Comparison of ENCODE assay signal across 2 cellular contexts in genomic region chr12:112577473-112578334, GRCh38.
TF ChIP-seq lines count a peak whose summit lies in the region.

No MANE protein-coding gene starts in this region.

TF ChIP-seq in GM23338, 12 proteins besides CTCF, POLR2A, EP300 and RAD21 (continued from another document):
- no peak for TF ChIP-seq ETS1 (IDR thresholded peaks at IDR 0.05)
- no peak for TF ChIP-seq REST (IDR thresholded peaks at IDR 0.05; ENCODE audit: unreplicated experiment)
- no peak for TF ChIP-seq ZNF331 (CRISPR knock-in tag; IDR thresholded peaks at IDR 0.05; ENCODE audit: low read depth)
- TF ChIP-seq CREB1 (CRISPR knock-in tag; IDR thresholded peaks at IDR 0.05; ENCODE audit: low read depth): peak; percentile 61; the same call in 1 of the 2 replicates
- no peak for TF ChIP-seq STAT1 (IDR thresholded peaks at IDR 0.05; ENCODE audit: unreplicated experiment)
- peak; percentile 37; the same call in 1 of the 2 replicates for TF ChIP-seq POLR2AphosphoS5 (IDR thresholded peaks at IDR 0.05; ENCODE audit: low read depth)
- TF ChIP-seq, protein P1, sequence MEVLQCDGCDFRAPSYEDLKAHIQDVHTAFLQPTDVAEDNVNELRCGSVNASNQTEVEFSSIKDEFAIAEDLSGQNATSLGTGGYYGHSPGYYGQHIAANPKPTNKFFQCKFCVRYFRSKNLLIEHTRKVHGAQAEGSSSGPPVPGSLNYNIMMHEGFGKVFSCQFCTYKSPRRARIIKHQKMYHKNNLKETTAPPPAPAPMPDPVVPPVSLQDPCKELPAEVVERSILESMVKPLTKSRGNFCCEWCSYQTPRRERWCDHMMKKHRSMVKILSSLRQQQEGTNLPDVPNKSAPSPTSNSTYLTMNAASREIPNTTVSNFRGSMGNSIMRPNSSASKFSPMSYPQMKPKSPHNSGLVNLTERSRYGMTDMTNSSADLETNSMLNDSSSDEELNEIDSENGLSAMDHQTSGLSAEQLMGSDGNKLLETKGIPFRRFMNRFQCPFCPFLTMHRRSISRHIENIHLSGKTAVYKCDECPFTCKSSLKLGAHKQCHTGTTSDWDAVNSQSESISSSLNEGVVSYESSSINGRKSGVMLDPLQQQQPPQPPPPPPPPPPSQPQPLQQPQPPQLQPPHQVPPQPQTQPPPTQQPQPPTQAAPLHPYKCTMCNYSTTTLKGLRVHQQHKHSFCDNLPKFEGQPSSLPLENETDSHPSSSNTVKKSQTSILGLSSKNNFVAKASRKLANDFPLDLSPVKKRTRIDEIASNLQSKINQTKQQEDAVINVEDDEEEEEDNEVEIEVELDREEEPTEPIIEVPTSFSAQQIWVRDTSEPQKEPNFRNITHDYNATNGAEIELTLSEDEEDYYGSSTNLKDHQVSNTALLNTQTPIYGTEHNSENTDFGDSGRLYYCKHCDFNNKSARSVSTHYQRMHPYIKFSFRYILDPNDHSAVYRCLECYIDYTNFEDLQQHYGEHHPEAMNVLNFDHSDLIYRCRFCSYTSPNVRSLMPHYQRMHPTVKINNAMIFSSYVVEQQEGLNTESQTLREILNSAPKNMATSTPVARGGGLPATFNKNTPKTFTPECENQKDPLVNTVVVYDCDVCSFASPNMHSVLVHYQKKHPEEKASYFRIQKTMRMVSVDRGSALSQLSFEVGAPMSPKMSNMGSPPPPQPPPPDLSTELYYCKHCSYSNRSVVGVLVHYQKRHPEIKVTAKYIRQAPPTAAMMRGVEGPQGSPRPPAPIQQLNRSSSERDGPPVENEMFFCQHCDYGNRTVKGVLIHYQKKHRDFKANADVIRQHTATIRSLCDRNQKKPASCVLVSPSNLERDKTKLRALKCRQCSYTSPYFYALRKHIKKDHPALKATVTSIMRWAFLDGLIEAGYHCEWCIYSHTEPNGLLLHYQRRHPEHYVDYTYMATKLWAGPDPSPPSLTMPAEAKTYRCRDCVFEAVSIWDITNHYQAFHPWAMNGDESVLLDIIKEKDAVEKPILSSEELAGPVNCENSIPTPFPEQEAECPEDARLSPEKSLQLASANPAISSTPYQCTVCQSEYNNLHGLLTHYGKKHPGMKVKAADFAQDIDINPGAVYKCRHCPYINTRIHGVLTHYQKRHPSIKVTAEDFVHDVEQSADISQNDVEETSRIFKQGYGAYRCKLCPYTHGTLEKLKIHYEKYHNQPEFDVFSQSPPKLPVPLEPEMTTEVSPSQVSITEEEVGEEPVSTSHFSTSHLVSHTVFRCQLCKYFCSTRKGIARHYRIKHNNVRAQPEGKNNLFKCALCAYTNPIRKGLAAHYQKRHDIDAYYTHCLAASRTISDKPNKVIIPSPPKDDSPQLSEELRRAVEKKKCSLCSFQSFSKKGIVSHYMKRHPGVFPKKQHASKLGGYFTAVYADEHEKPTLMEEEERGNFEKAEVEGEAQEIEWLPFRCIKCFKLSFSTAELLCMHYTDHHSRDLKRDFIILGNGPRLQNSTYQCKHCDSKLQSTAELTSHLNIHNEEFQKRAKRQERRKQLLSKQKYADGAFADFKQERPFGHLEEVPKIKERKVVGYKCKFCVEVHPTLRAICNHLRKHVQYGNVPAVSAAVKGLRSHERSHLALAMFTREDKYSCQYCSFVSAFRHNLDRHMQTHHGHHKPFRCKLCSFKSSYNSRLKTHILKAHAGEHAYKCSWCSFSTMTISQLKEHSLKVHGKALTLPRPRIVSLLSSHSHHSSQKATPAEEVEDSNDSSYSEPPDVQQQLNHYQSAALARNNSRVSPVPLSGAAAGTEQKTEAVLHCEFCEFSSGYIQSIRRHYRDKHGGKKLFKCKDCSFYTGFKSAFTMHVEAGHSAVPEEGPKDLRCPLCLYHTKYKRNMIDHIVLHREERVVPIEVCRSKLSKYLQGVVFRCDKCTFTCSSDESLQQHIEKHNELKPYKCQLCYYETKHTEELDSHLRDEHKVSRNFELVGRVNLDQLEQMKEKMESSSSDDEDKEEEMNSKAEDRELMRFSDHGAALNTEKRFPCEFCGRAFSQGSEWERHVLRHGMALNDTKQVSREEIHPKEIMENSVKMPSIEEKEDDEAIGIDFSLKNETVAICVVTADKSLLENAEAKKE (CRISPR knock-in tag; IDR thresholded peaks at IDR 0.05): 0 out of 2 replicates have a peak, but pooled peaks have one; percentile 35

TF ChIP-seq in neural cell, 6 proteins besides CTCF, POLR2A, EP300 and RAD21 (continued from another document):
- TF ChIP-seq REST (IDR thresholded peaks at IDR 0.05; ENCODE audit: borderline replicate concordance) (peak; percentile 54), SMC3 (conservative IDR thresholded peaks at IDR 0.05; ENCODE audit: poor library complexity) (no peak), TAF1 (IDR thresholded peaks at IDR 0.05; ENCODE audit: low read depth) (no peak), POLR2AphosphoS5 (IDR thresholded peaks at IDR 0.05) (peak; percentile 78)
TF ChIP-seq in neural cell: peak in this region for 2.
